Comparison of ENCODE assay signal across 19 cellular contexts in the genomic region with DNA sequence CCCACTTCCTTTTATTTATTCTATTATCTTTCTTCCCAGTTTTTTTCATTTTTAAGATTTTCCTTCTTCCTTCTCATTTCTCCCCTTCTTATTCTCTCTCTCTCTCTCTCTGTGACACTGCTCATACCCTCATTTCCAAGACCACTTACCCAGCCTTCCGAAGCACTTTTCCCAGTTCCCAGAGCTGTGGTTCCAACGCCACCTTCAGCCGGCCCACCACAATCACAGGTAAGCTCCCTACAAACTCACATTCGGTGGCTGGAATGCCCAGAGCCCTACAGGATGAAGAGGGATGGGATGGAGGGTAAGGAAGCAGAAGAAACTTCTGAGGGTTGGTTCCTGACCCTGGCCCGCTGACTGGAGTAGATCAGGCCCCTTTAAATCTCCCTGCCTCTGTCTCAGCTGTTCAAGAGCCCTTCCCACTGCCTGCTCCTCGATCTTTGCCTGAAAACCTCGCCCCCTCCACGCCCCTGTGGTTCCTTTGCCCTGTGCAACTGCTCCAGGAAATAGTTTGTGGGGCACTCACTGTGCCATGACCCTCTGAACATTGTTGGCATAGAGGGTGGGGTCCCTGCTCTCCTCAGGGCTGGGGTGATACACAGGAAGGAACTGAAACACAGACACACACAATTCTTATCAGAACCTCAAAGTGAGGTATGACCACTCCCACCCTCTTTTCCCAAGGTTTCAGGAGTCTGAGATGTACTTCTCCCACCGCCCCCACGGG. TPM values are rescaled to one million over a fixed set of nuclear protein-coding genes. Genes with fewer than 3 reads are reported as not detected.
A peak's percentile ranks its signal among the peaks of the same experiment; 100 is the strongest.
DNase-seq lines count a peak whose midpoint lies in the region; ATAC-seq and TF ChIP-seq lines count a peak whose summit lies in the region.
"Had no signal": no experiment of that assay in that cellular context is flagged by ENCODE, and none has a peak within 500 bp of the region (broad histone marks: within the 10 kb centered on the region; RNA-seq: fewer than 3 reads in every experiment).

No MANE protein-coding gene starts in this region.

- H3K4me1 Mint-ChIP-seq in activated naive CD4-positive, alpha-beta T cell treated with anti-CD3 and anti-CD28 coated beads, Interleukin-2, amount 10 ng/mL, durations not matched to agents 7 days and 5 days: peaks cover 37% of the 10 kb centered on the region
- H3K4me1 Mint-ChIP-seq in activated naive CD4-positive, alpha-beta T cell treated with anti-CD3 and anti-CD28 coated beads for 36 hours (ENCODE audit: low read depth): peaks cover 16% of the 10 kb centered on the region
- peaks cover 22% of the 10 kb centered on the region for H3K4me1 Mint-ChIP-seq in activated T-helper 17 cell treated with anti-CD3 and anti-CD28 coated beads, Interleukin-2, amount 50 U/mL, for 72 hours
- peaks cover 28% of the 10 kb centered on the region for H3K4me1 Mint-ChIP-seq in type B pancreatic cell (ENCODE audit: unreplicated experiment)

- ATAC-seq in activated T-helper 17 cell treated with anti-CD3 and anti-CD28 coated beads, Interleukin-2, amount 50 U/mL, for 72 hours (replicated peaks): no peak
- no peak for ATAC-seq in HG02571 (IDR thresholded peaks at IDR 0.05; ENCODE audit: unreplicated experiment)
- ATAC-seq in GM19395 (IDR thresholded peaks at IDR 0.05; ENCODE audit: unreplicated experiment): no peak
- ATAC-seq: activated T-cell treated with anti-CD3 and anti-CD28 coated beads, Interleukin-2, amount 50 U/mL, for 72 hours; stimulated activated naive CD8-positive, alpha-beta T cell treated with anti-CD3 and anti-CD28 coated beads, Interleukin-15, amount 100 ng/mL, for 72 hours had no signal

- H3K27ac Mint-ChIP-seq in activated naive CD4-positive, alpha-beta T cell treated with anti-CD3 and anti-CD28 coated beads, Interleukin-2, amount 10 ng/mL, durations not matched to agents 7 days and 5 days: peak overlapping the region; percentile 35
- no peak overlapping the region for H3K27ac Mint-ChIP-seq in activated naive CD4-positive, alpha-beta T cell treated with anti-CD3 and anti-CD28 coated beads for 36 hours
- H3K27ac Mint-ChIP-seq in activated T-helper 17 cell treated with anti-CD3 and anti-CD28 coated beads, Interleukin-2, amount 50 U/mL, for 72 hours: peak overlapping the region; percentile 77
- peak overlapping the region; percentile 15 for H3K27ac Mint-ChIP-seq in type B pancreatic cell
- H3K27ac Mint-ChIP-seq: activated B cell treated with CpG ODN at 0.5 μM for 24 hours; activated T-cell treated with anti-CD3 and anti-CD28 coated beads, Interleukin-2, amount 50 U/mL, for 72 hours had no signal

- H3K4me3 Mint-ChIP-seq in activated naive CD4-positive, alpha-beta T cell treated with anti-CD3 and anti-CD28 coated beads, Interleukin-2, amount 10 ng/mL, durations not matched to agents 7 days and 5 days: no peak overlapping the region
- no peak overlapping the region for H3K4me3 Mint-ChIP-seq in activated naive CD4-positive, alpha-beta T cell treated with anti-CD3 and anti-CD28 coated beads for 36 hours
- H3K4me3 Mint-ChIP-seq in activated T-helper 17 cell treated with anti-CD3 and anti-CD28 coated beads, Interleukin-2, amount 50 U/mL, for 72 hours: no peak overlapping the region
- peak overlapping the region; percentile 20 for H3K4me3 Mint-ChIP-seq in type B pancreatic cell
- H3K4me3 Mint-ChIP-seq: activated B cell treated with CpG ODN at 0.5 μM for 24 hours; activated T-cell treated with anti-CD3 and anti-CD28 coated beads, Interleukin-2, amount 50 U/mL, for 72 hours; stimulated activated naive CD8-positive, alpha-beta T cell treated with anti-CD3 and anti-CD28 coated beads, Interleukin-15, amount 100 ng/mL, for 72 hours had no signal

- TF ChIP-seq CTCF in type B pancreatic cell (conservative IDR thresholded peaks at IDR 0.05): no peak

- intact Hi-C loops in activated naive CD4-positive, alpha-beta T cell treated with anti-CD3 and anti-CD28 coated beads for 36 hours (cut with micrococcal nuclease): no loop called here

- CTCF ChIA-PET in activated naive CD4-positive, alpha-beta T cell treated with anti-CD3 and anti-CD28 coated beads, Interleukin-2, amount 10 ng/mL, durations not matched to agents 7 days and 5 days (lab: Charles Lee): no interaction called here
- CTCF ChIA-PET in activated naive CD4-positive, alpha-beta T cell treated with anti-CD3 and anti-CD28 coated beads for 36 hours (lab: Charles Lee): interaction anchor here (1.6 kb wide), 2 partner anchors 10 to 121 kb away, joined by 4 to 5 read pairs; no protein-coding TSS in a partner anchor

- no peaks in the 10 kb centered on the region for H3K27me3 Mint-ChIP-seq in activated naive CD4-positive, alpha-beta T cell treated with anti-CD3 and anti-CD28 coated beads, Interleukin-2, amount 10 ng/mL, durations not matched to agents 7 days and 5 days
- no peaks in the 10 kb centered on the region for H3K27me3 Mint-ChIP-seq in activated naive CD4-positive, alpha-beta T cell treated with anti-CD3 and anti-CD28 coated beads for 36 hours (ENCODE audit: low read depth)
- no peaks in the 10 kb centered on the region for H3K27me3 Mint-ChIP-seq in activated T-helper 17 cell treated with anti-CD3 and anti-CD28 coated beads, Interleukin-2, amount 50 U/mL, for 72 hours
- H3K27me3 Mint-ChIP-seq in type B pancreatic cell: no peaks in the 10 kb centered on the region
- H3K27me3 Mint-ChIP-seq: activated B cell treated with CpG ODN at 0.5 μM for 24 hours; stimulated activated naive CD8-positive, alpha-beta T cell treated with anti-CD3 and anti-CD28 coated beads, Interleukin-15, amount 100 ng/mL, for 72 hours had no signal

- H3K36me3 Mint-ChIP-seq in activated naive CD4-positive, alpha-beta T cell treated with anti-CD3 and anti-CD28 coated beads, Interleukin-2, amount 10 ng/mL, durations not matched to agents 7 days and 5 days: peaks cover 48% of the 10 kb centered on the region
- peaks cover 23% of the 10 kb centered on the region for H3K36me3 Mint-ChIP-seq in activated naive CD4-positive, alpha-beta T cell treated with anti-CD3 and anti-CD28 coated beads for 36 hours (ENCODE audit: low read depth)
- peaks cover 77% of the 10 kb centered on the region for H3K36me3 Mint-ChIP-seq in activated T-helper 17 cell treated with anti-CD3 and anti-CD28 coated beads, Interleukin-2, amount 50 U/mL, for 72 hours (ENCODE audit: low read depth)
- H3K36me3 Mint-ChIP-seq in type B pancreatic cell: peaks cover 25% of the 10 kb centered on the region

- DNase-seq in activated naive CD4-positive, alpha-beta T cell treated with anti-CD3 and anti-CD28 coated beads, Interleukin-2, amount 10 ng/mL, durations not matched to agents 7 days and 5 days: no peak
- no peak for DNase-seq in activated naive CD4-positive, alpha-beta T cell treated with anti-CD3 and anti-CD28 coated beads for 36 hours
- DNase-seq in mesenteric fat pad (ENCODE audit: low spot score): peak; percentile 83
- no peak for DNase-seq in type B pancreatic cell (ENCODE audit: extremely low spot score, unreplicated experiment)
- DNase-seq in COR-L47 (lab: John Stamatoyannopoulos, UW): no peak
- DNase-seq: activated B cell treated with CpG ODN at 0.5 μM for 24 hours; activated T-cell treated with anti-CD3 and anti-CD28 coated beads, Interleukin-2, amount 50 U/mL, for 72 hours; IMR-90; NCI-H748 treated with DMSO at 0.1 percent for 48 hours; SIG-M5; stimulated activated naive CD8-positive, alpha-beta T cell treated with anti-CD3 and anti-CD28 coated beads, Interleukin-15, amount 100 ng/mL, for 72 hours; uterus had no signal

- H3K9me3 Mint-ChIP-seq in activated naive CD4-positive, alpha-beta T cell treated with anti-CD3 and anti-CD28 coated beads, Interleukin-2, amount 10 ng/mL, durations not matched to agents 7 days and 5 days: no peaks in the 10 kb centered on the region
- H3K9me3 Mint-ChIP-seq in activated naive CD4-positive, alpha-beta T cell treated with anti-CD3 and anti-CD28 coated beads for 36 hours: no peaks in the 10 kb centered on the region
- H3K9me3 Mint-ChIP-seq in activated T-helper 17 cell treated with anti-CD3 and anti-CD28 coated beads, Interleukin-2, amount 50 U/mL, for 72 hours: no peaks in the 10 kb centered on the region
- H3K9me3 Mint-ChIP-seq in type B pancreatic cell: no peaks in the 10 kb centered on the region
- H3K9me3 Mint-ChIP-seq: activated B cell treated with CpG ODN at 0.5 μM for 24 hours; activated T-cell treated with anti-CD3 and anti-CD28 coated beads, Interleukin-2, amount 50 U/mL, for 72 hours; stimulated activated naive CD8-positive, alpha-beta T cell treated with anti-CD3 and anti-CD28 coated beads, Interleukin-15, amount 100 ng/mL, for 72 hours had no signal

RNA-seq across cellular contexts. Expression of a gene that starts 4.8 kb away (rescaled TPM):
- total RNA-seq in activated naive CD4-positive, alpha-beta T cell treated with anti-CD3 and anti-CD28 coated beads for 36 hours: 10 to 100 TPM; 63.5 to 66.8 TPM
- 10 to 100 TPM; 73.8 to 95.0 TPM for total RNA-seq in activated T-helper 17 cell treated with anti-CD3 and anti-CD28 coated beads, Interleukin-2, amount 50 U/mL, for 72 hours
- total RNA-seq in mesenteric fat pad (24.1 TPM), type B pancreatic cell (ENCODE audit: low replicate concordance) (87.5 and 90.6 TPM in 2 replicates)

RNA-seq across cellular contexts. Expression of a gene that starts 19.1 kb away (rescaled TPM):
- total RNA-seq in activated naive CD4-positive, alpha-beta T cell treated with anti-CD3 and anti-CD28 coated beads for 36 hours: under 1 TPM in 1 of 2 experiments, not detected in 1; 0.05 TPM
- total RNA-seq in activated T-helper 17 cell treated with anti-CD3 and anti-CD28 coated beads, Interleukin-2, amount 50 U/mL, for 72 hours: not detected
- not detected for total RNA-seq in mesenteric fat pad
- not detected in 2 replicates for total RNA-seq in type B pancreatic cell (ENCODE audit: low replicate concordance)
- total RNA-seq: A673; activated B cell treated with CpG ODN at 0.5 μM for 24 hours; activated T-cell treated with anti-CD3 and anti-CD28 coated beads, Interleukin-2, amount 50 U/mL, for 72 hours; bronchial epithelial cell; glomerular endothelial cell; IMR-90; liver; uterus had no signal

RNA-seq across cellular contexts. Expression of a gene that starts 19.3 kb away (rescaled TPM):
- 100 to 1,000 TPM; 220 to 227 TPM for total RNA-seq in activated naive CD4-positive, alpha-beta T cell treated with anti-CD3 and anti-CD28 coated beads for 36 hours
- total RNA-seq in activated T-helper 17 cell treated with anti-CD3 and anti-CD28 coated beads, Interleukin-2, amount 50 U/mL, for 72 hours: 100 to 1,000 TPM; 150 to 210 TPM
- total RNA-seq in mesenteric fat pad (157 TPM), type B pancreatic cell (ENCODE audit: low replicate concordance) (143 and 157 TPM in 2 replicates)

RNA-seq across cellular contexts. Expression of a gene that starts 24.6 kb away (rescaled TPM):
- total RNA-seq in activated naive CD4-positive, alpha-beta T cell treated with anti-CD3 and anti-CD28 coated beads for 36 hours: 10 to 100 TPM; 24.6 to 28.7 TPM
- 10 to 100 TPM; 25.2 to 33.6 TPM for total RNA-seq in activated T-helper 17 cell treated with anti-CD3 and anti-CD28 coated beads, Interleukin-2, amount 50 U/mL, for 72 hours
- total RNA-seq in mesenteric fat pad (22.8 TPM), type B pancreatic cell (ENCODE audit: low replicate concordance) (14.5 and 15.0 TPM in 2 replicates)
